In genomic region chr3:184566441-184567414, GRCh38 we compare ENCODE assay signal across 12 cellular contexts. TPM values are rescaled to one million over a fixed set of nuclear protein-coding genes. Genes with fewer than 3 reads are reported as not detected.
DNase-seq lines count a peak whose midpoint lies in the region; ATAC-seq and TF ChIP-seq lines count a peak whose summit lies in the region.
"Had no signal": no experiment of that assay in that cellular context is flagged by ENCODE, and none has a peak within 500 bp of the region (broad histone marks: within the 10 kb centered on the region; RNA-seq: fewer than 3 reads in every experiment).

No MANE protein-coding gene starts in this region.

- H3K9me3 ChIP-seq in mesodermal cell (ENCODE audit: control insufficient read depth, low read length) (no peaks in the 10 kb centered on the region), thyroid gland (no peaks in the 10 kb centered on the region)

- H3K36me3 ChIP-seq in mesodermal cell (ENCODE audit: control insufficient read depth, insufficient read depth, low read length): no peaks in the 10 kb centered on the region
- H3K36me3 ChIP-seq in thyroid gland: no peaks in the 10 kb centered on the region

- no peak for ATAC-seq in activated T-cell treated with anti-CD3 and anti-CD28 coated beads, Interleukin-2, amount 50 U/mL, for 4 hours
- no peak for ATAC-seq in HG03175 (IDR thresholded peaks at IDR 0.05; ENCODE audit: unreplicated experiment)

- POLR2A ChIA-PET in MCF 10A (lab: Yijun Ruan, JAX): interaction anchor here (0.9 to 5.8 kb wide), 17 partner anchors 30 to 200 kb away, joined by 3 to 74 read pairs (median 5); no protein-coding TSS in a partner anchor

- TF ChIP-seq POLR2A in thyroid gland (IDR thresholded peaks at IDR 0.05): no peak

- no peak for TF ChIP-seq CTCF in MCF 10A (IDR thresholded peaks at IDR 0.05; ENCODE audit: unreplicated experiment)
- no peak for TF ChIP-seq CTCF in thyroid gland (IDR thresholded peaks at IDR 0.05)

- DNase-seq in NCI-H510A (lab: John Stamatoyannopoulos, UW): peak; percentile 74
- peak; percentile 42 for DNase-seq in MCF 10A (ENCODE audit: unreplicated experiment)
- DNase-seq in thyroid gland: no peak
- no peak for DNase-seq in SIG-M5 (lab: John Stamatoyannopoulos, UW)
- DNase-seq in activated T-cell treated with anti-CD3 and anti-CD28 coated beads, Interleukin-2, amount 50 U/mL, for 4 hours: no peak
- DNase-seq: activated T-cell treated with anti-CD3 and anti-CD28 coated beads, Interleukin-2, amount 50 U/mL, for 48 hours; DMS 273 treated with DMSO at 0.1 percent for 48 hours; foreskin melanocyte; stimulated activated naive B cell treated with anti-CD40 and anti-IgM and Interleukin-4, amounts not matched to agents 10 μg/mL and 1 μg/mL and 100 μg/mL, for 72 hours had no signal

- H3K4me1 ChIP-seq in mesodermal cell (ENCODE audit: control insufficient read depth, insufficient read depth, low read length, poor library complexity, severe bottlenecking) (peaks cover 64% of the 10 kb centered on the region), thyroid gland (peaks cover 11 to 45% of the 10 kb centered on the region in 2 donors)

- H3K27ac Mint-ChIP-seq in MCF 10A (ENCODE audit: low read depth, unreplicated experiment): peak overlapping the region; percentile 90
- H3K27ac Mint-ChIP-seq: stimulated activated naive B cell treated with anti-CD40 and anti-IgM and Interleukin-4, amounts not matched to agents 10 μg/mL and 1 μg/mL and 100 μg/mL, for 72 hours had no signal

- H3K4me3 ChIP-seq in mesodermal cell (ENCODE audit: extremely low read depth, insufficient read depth, low read length, poor library complexity, severe bottlenecking) (no peak overlapping the region), thyroid gland (replicated peaks in 1 of 3) (no peak overlapping the region)
- H3K4me3 ChIP-seq: lung had no signal

- no peaks in the 10 kb centered on the region for H3K36me3 Mint-ChIP-seq in MCF 10A (ENCODE audit: insufficient read depth, unreplicated experiment)
- H3K36me3 Mint-ChIP-seq in activated T-cell treated with anti-CD3 and anti-CD28 coated beads, Interleukin-2, amount 50 U/mL, for 4 hours (ENCODE audit: insufficient read depth): no peaks in the 10 kb centered on the region
- H3K36me3 Mint-ChIP-seq: stimulated activated naive B cell treated with anti-CD40 and anti-IgM and Interleukin-4, amounts not matched to agents 10 μg/mL and 1 μg/mL and 100 μg/mL, for 72 hours had no signal

- CTCF ChIA-PET in MCF 10A (lab: Yijun Ruan, JAX): interaction anchor here (0.6 to 4.1 kb wide), 5 partner anchors 129 to 212 kb away, joined by 3 to 33 read pairs (median 4); no protein-coding TSS in a partner anchor

- no peaks in the 10 kb centered on the region for H3K9me3 Mint-ChIP-seq in MCF 10A (ENCODE audit: unreplicated experiment)
- no peaks in the 10 kb centered on the region for H3K9me3 Mint-ChIP-seq in activated T-cell treated with anti-CD3 and anti-CD28 coated beads, Interleukin-2, amount 50 U/mL, for 4 hours
- H3K9me3 Mint-ChIP-seq: stimulated activated naive B cell treated with anti-CD40 and anti-IgM and Interleukin-4, amounts not matched to agents 10 μg/mL and 1 μg/mL and 100 μg/mL, for 72 hours had no signal

- H3K27me3 Mint-ChIP-seq in MCF 10A (ENCODE audit: insufficient read depth, unreplicated experiment): no peaks in the 10 kb centered on the region
- H3K27me3 Mint-ChIP-seq in activated T-cell treated with anti-CD3 and anti-CD28 coated beads, Interleukin-2, amount 50 U/mL, for 4 hours (ENCODE audit: low read depth): peaks cover 45% of the 10 kb centered on the region

- H3K27ac ChIP-seq in mesodermal cell (ENCODE audit: low read depth, low read length, severe bottlenecking): peak overlapping the region; percentile 16
- H3K27ac ChIP-seq in thyroid gland: peak overlapping the region in 2 of 3 donors; percentile 77 to 80

- H3K27me3 ChIP-seq in thyroid gland: no peaks in the 10 kb centered on the region

- WGBS in mesodermal cell (ENCODE audit: insufficient coverage in 2 of 2), 2 experiments: 90 to 91% methylated on average over 9 to 10 of the region's 14 CpGs
- 71 to 91% methylated on average over 13 to 14 of the region's 14 CpGs for WGBS in thyroid gland, 2 donors

- intact Hi-C loops in MCF 10A (cut with micrococcal nuclease) (no loop called here), thyroid gland (cut with DNase I) (no loop called here)

- H3K4me3 Mint-ChIP-seq in MCF 10A (ENCODE audit: unreplicated experiment): peak overlapping the region; percentile 31
- H3K4me3 Mint-ChIP-seq in activated T-cell treated with anti-CD3 and anti-CD28 coated beads, Interleukin-2, amount 50 U/mL, for 4 hours: no peak overlapping the region
- H3K4me3 Mint-ChIP-seq: stimulated activated naive B cell treated with anti-CD40 and anti-IgM and Interleukin-4, amounts not matched to agents 10 μg/mL and 1 μg/mL and 100 μg/mL, for 72 hours had no signal

- H3K4me1 Mint-ChIP-seq in MCF 10A (ENCODE audit: insufficient read depth, unreplicated experiment): peaks cover 44% of the 10 kb centered on the region
- H3K4me1 Mint-ChIP-seq in activated T-cell treated with anti-CD3 and anti-CD28 coated beads, Interleukin-2, amount 50 U/mL, for 4 hours (ENCODE audit: low read depth): peaks cover 8% of the 10 kb centered on the region

- no TSS peak for BruUV-seq in MCF 10A (replicated peaks; lab: Mats Ljungman, UMichigan)

RNA-seq across cellular contexts. Expression of gene EPHB3, which starts 5.1 kb away (rescaled TPM):
- total RNA-seq in MCF 10A (2022) (4.0 and 5.4 TPM in 2 replicates), thyroid gland (1 to 10 TPM in 2 of 4 donors, under 1 TPM in 2; 0.46 to 2.7 (median 1.1) TPM)
- 21.1 TPM for polyA plus RNA-seq in mesodermal cell (2013, experiment 1 of 2)
- 18.1 TPM for polyA plus RNA-seq in mesodermal cell (2013, experiment 2 of 2)
- total RNA-seq in activated T-cell treated with anti-CD3 and anti-CD28 coated beads, Interleukin-2, amount 50 U/mL, for 4 hours: under 1 TPM in 1 of 3 donors, not detected in 2; 0.15 TPM

Comparison
In these comparisons a context has a peak if more than half of its experiments do, and no peak if none do; other contexts are left out.
1. DNase-seq: peak in NCI-H510A (single experiment) and MCF 10A (single experiment); none in thyroid gland (0 of 2), SIG-M5 (single experiment) and activated T-cell treated with anti-CD3 and anti-CD28 coated beads, Interleukin-2, amount 50 U/mL, for 4 hours (single experiment).